In the genomic region with DNA sequence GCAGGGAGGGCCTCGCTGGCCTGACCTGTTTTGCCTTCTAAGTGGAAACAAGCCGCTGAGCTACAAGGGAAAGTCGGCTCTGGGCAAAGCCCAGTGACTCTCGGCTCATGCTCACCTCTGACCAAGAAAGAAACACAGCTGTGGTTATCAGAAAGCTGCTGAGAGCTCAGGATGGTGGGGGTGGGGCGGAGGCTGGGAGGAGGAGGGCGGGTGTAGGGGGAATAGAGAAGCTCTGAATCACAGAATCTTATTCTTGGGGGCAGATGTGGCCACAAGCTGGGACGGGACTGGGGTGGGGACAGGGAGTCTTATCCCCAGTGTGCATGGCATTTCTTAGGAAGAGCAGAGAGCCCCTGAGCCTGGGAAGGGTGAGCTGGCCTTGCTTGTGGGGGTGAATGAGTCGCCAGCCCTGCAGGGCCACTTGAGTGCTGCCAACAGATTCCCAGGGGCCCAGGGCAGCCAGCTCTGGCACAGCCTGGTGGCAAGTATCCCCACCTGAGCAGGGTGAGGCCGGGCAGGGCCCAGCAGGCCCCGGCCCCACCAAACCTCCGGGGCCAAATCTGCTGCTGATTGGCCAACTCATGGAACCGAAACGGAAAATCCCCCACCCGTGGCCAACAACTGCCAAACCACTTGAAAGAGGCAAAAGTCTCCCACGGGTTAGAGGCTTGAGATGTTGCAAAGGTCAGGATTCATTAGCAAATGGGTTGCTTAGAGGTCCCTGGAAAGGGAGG, we compare ENCODE assay signal across 8 cellular contexts.
DNase-seq lines count a peak whose midpoint lies in the region; ATAC-seq and TF ChIP-seq lines count a peak whose summit lies in the region.

No MANE protein-coding gene starts in this region.

- peaks cover 0 to 6% (median 0%) of the 10 kb centered on the region in 7 donors for H3K9me3 Mint-ChIP-seq in naive B cell

- H3K27me3 Mint-ChIP-seq in naive B cell: peaks cover 0 to 4% (median 0%) of the 10 kb centered on the region in 3 donors

- WGBS in suprapubic skin: 14% methylated on average over 13 of the region's 15 CpGs

- H3K4me1 ChIP-seq in BLaER1 (peaks cover 82% of the 10 kb centered on the region), suprapubic skin (peaks cover 29% of the 10 kb centered on the region)

- H3K27ac ChIP-seq in BLaER1: peak overlapping the region; percentile 79
- peak overlapping the region; percentile 77 for H3K27ac ChIP-seq in suprapubic skin

- peak overlapping the region in 5 of 6 donors; percentile 72 to 84 (median 82) for H3K27ac Mint-ChIP-seq in naive B cell

- TF ChIP-seq EP300 in suprapubic skin (IDR thresholded peaks at IDR 0.05): no peak

- H3K9me3 ChIP-seq in BLaER1 (no peaks in the 10 kb centered on the region), suprapubic skin (no peaks in the 10 kb centered on the region)

- H3K4me3 ChIP-seq in BLaER1 (peak overlapping the region; percentile 52; the same call in 1 of the 2 replicates), suprapubic skin (peak overlapping the region; percentile 4)

- no peaks in the 10 kb centered on the region for H3K36me3 Mint-ChIP-seq in naive B cell

- 0 out of 2 replicates have a peak, but pooled peaks cover 5% of the 10 kb centered on the region for H4K20me1 ChIP-seq in BLaER1

- ATAC-seq in GM19468 (IDR thresholded peaks at IDR 0.05; ENCODE audit: extremely low read depth, unreplicated experiment): peak; percentile 47
- peak; percentile 61 for ATAC-seq in HG03571 (IDR thresholded peaks at IDR 0.05; ENCODE audit: unreplicated experiment)
- ATAC-seq in naive B cell (ENCODE audit: low read depth in 2 of 2): peak; percentile 74 to 75

- no peaks in the 10 kb centered on the region for H3K27me3 ChIP-seq in BLaER1
- H3K27me3 ChIP-seq in suprapubic skin: no peaks in the 10 kb centered on the region

- TF ChIP-seq CTCF in suprapubic skin (IDR thresholded peaks at IDR 0.05): no peak

- peak overlapping the region; percentile 46; the same call in 1 of the 2 replicates for H3K9ac ChIP-seq in BLaER1

- TF ChIP-seq POLR2A in suprapubic skin (IDR thresholded peaks at IDR 0.05): no peak

- peak overlapping the region; percentile 12 to 82 (median 66) for H3K4me3 Mint-ChIP-seq in naive B cell

- peaks cover 33 to 56% (median 38%) of the 10 kb centered on the region in 3 donors for H3K4me1 Mint-ChIP-seq in naive B cell

- H3K4me2 ChIP-seq in BLaER1: peak overlapping the region; percentile 92

- no peaks in the 10 kb centered on the region for H3K36me3 ChIP-seq in BLaER1
- H3K36me3 ChIP-seq in suprapubic skin: no peaks in the 10 kb centered on the region

- DNase-seq in activated CD4-positive, CD25-positive, alpha-beta regulatory T cell treated with anti-CD3 and anti-CD28 coated beads, Interleukin-2, amount 50 U/mL, for 16 hours (ENCODE audit: low read depth, low spot score): peak; percentile 22
- DNase-seq in dermis blood vessel endothelial cell (peak; percentile 35), naive B cell (peak; percentile 34), suprapubic skin (ENCODE audit: low spot score in 2 of 2) (peak in 1 of 2 donors; percentile 76), globus pallidus (ENCODE audit: low spot score) (no peak)
